ENCODE assay signal across 1 cellular context in the genomic region with DNA sequence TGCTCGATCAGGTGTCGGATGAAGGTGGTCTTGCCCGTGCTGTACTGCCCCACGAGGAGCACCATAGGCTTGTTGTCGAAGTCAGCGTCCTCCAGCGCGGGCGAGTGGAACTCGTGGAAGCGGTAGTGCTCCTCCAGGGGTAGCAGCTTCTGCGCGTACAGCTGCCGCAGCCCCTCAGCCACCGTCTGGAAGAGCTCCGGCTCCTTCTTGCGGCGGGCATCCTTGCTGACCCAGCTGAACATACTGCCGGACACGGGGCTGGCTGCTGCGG.
TF ChIP-seq lines count a peak whose summit lies in the region.

No MANE protein-coding gene starts in this region.

TF ChIP-seq in K562, 482 proteins besides CTCF, POLR2A, EP300 and RAD21 (continued from another document and continues in another):
- TF ChIP-seq, protein P1, sequence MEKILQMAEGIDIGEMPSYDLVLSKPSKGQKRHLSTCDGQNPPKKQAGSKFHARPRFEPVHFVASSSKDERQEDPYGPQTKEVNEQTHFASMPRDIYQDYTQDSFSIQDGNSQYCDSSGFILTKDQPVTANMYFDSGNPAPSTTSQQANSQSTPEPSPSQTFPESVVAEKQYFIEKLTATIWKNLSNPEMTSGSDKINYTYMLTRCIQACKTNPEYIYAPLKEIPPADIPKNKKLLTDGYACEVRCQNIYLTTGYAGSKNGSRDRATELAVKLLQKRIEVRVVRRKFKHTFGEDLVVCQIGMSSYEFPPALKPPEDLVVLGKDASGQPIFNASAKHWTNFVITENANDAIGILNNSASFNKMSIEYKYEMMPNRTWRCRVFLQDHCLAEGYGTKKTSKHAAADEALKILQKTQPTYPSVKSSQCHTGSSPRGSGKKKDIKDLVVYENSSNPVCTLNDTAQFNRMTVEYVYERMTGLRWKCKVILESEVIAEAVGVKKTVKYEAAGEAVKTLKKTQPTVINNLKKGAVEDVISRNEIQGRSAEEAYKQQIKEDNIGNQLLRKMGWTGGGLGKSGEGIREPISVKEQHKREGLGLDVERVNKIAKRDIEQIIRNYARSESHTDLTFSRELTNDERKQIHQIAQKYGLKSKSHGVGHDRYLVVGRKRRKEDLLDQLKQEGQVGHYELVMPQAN (IDR thresholded peaks at IDR 0.05; ENCODE audit: borderline replicate concordance), result peak; percentile 87
- TF ChIP-seq SOX6 (IDR thresholded peaks at IDR 0.05), result 0 out of 2 replicates have a peak, but pooled peaks have one; percentile 9
- TF ChIP-seq CBX3 (IDR thresholded peaks at IDR 0.05; ENCODE audit: borderline replicate concordance in 1 of 2, low read length in 2 of 2), result 0 out of 3 replicates have a peak, but pooled peaks of 1 of the 2 experiments have one; percentile 34
- no peak for TF ChIP-seq RBM15 (IDR thresholded peaks at IDR 0.05; ENCODE audit: insufficient read depth, low read length)
- peak; percentile 56 for TF ChIP-seq CHD1 (IDR thresholded peaks at IDR 0.05; ENCODE audit: low read length)
- TF ChIP-seq, protein P2, sequence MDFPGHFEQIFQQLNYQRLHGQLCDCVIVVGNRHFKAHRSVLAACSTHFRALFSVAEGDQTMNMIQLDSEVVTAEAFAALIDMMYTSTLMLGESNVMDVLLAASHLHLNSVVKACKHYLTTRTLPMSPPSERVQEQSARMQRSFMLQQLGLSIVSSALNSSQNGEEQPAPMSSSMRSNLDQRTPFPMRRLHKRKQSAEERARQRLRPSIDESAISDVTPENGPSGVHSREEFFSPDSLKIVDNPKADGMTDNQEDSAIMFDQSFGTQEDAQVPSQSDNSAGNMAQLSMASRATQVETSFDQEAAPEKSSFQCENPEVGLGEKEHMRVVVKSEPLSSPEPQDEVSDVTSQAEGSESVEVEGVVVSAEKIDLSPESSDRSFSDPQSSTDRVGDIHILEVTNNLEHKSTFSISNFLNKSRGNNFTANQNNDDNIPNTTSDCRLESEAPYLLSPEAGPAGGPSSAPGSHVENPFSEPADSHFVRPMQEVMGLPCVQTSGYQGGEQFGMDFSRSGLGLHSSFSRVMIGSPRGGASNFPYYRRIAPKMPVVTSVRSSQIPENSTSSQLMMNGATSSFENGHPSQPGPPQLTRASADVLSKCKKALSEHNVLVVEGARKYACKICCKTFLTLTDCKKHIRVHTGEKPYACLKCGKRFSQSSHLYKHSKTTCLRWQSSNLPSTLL (IDR thresholded peaks at IDR 0.05), result no peak
- TF ChIP-seq ZNF263 (CRISPR knock-in tag; IDR thresholded peaks at IDR 0.05; ENCODE audit: borderline replicate concordance), result peak; percentile 99
- TF ChIP-seq MAFF (IDR thresholded peaks at IDR 0.05; ENCODE audit: low read length), result no peak
- no peak for TF ChIP-seq KLF10 (CRISPR knock-in tag; IDR thresholded peaks at IDR 0.05)
- no peak for TF ChIP-seq JUND (IDR thresholded peaks at IDR 0.05; ENCODE audit: borderline replicate concordance, low read depth, low read length)
- no peak for TF ChIP-seq JUND (tag; IDR thresholded peaks at IDR 0.05; ENCODE audit: borderline replicate concordance, low read depth, low read length)
- TF ChIP-seq, protein P3, sequence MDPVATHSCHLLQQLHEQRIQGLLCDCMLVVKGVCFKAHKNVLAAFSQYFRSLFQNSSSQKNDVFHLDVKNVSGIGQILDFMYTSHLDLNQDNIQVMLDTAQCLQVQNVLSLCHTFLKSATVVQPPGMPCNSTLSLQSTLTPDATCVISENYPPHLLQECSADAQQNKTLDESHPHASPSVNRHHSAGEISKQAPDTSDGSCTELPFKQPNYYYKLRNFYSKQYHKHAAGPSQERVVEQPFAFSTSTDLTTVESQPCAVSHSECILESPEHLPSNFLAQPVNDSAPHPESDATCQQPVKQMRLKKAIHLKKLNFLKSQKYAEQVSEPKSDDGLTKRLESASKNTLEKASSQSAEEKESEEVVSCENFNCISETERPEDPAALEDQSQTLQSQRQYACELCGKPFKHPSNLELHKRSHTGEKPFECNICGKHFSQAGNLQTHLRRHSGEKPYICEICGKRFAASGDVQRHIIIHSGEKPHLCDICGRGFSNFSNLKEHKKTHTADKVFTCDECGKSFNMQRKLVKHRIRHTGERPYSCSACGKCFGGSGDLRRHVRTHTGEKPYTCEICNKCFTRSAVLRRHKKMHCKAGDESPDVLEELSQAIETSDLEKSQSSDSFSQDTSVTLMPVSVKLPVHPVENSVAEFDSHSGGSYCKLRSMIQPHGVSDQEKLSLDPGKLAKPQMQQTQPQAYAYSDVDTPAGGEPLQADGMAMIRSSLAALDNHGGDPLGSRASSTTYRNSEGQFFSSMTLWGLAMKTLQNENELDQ (CRISPR knock-in tag; IDR thresholded peaks at IDR 0.05; ENCODE audit: borderline replicate concordance), result peak; percentile 83
- no peak for TF ChIP-seq CHD2 (IDR thresholded peaks at IDR 0.05; ENCODE audit: low read depth, low read length)
- TF ChIP-seq LCOR (CRISPR knock-in tag; IDR thresholded peaks at IDR 0.05), result peak; percentile 47; the same call in 1 of the 2 replicates
- TF ChIP-seq TFAM (CRISPR knock-in tag; conservative IDR thresholded peaks at IDR 0.05), result no peak
- TF ChIP-seq ZC3H4 (CRISPR knock-in tag; IDR thresholded peaks at IDR 0.05; ENCODE audit: borderline replicate concordance), result peak; percentile 10; the same call in 1 of the 2 replicates
- TF ChIP-seq, protein P4, sequence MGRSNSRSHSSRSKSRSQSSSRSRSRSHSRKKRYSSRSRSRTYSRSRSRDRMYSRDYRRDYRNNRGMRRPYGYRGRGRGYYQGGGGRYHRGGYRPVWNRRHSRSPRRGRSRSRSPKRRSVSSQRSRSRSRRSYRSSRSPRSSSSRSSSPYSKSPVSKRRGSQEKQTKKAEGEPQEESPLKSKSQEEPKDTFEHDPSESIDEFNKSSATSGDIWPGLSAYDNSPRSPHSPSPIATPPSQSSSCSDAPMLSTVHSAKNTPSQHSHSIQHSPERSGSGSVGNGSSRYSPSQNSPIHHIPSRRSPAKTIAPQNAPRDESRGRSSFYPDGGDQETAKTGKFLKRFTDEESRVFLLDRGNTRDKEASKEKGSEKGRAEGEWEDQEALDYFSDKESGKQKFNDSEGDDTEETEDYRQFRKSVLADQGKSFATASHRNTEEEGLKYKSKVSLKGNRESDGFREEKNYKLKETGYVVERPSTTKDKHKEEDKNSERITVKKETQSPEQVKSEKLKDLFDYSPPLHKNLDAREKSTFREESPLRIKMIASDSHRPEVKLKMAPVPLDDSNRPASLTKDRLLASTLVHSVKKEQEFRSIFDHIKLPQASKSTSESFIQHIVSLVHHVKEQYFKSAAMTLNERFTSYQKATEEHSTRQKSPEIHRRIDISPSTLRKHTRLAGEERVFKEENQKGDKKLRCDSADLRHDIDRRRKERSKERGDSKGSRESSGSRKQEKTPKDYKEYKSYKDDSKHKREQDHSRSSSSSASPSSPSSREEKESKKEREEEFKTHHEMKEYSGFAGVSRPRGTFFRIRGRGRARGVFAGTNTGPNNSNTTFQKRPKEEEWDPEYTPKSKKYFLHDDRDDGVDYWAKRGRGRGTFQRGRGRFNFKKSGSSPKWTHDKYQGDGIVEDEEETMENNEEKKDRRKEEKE (IDR thresholded peaks at IDR 0.05; ENCODE audit: borderline replicate concordance in 1 of 2, control insufficient read depth in 1 of 2, low read depth in 2 of 2, low read length in 1 of 2), result no peak
- TF ChIP-seq NONO (IDR thresholded peaks at IDR 0.05; ENCODE audit: low read depth in 2 of 2, low read length in 1 of 2), result 0 out of 4 replicates have a peak, but pooled peaks of 1 of the 2 experiments have one; percentile 57
- TF ChIP-seq BMI1 (IDR thresholded peaks at IDR 0.05; ENCODE audit: low read length), result no peak
- TF ChIP-seq FOSL1 (tag; conservative IDR thresholded peaks at IDR 0.05), result no peak
- TF ChIP-seq, protein P5, sequence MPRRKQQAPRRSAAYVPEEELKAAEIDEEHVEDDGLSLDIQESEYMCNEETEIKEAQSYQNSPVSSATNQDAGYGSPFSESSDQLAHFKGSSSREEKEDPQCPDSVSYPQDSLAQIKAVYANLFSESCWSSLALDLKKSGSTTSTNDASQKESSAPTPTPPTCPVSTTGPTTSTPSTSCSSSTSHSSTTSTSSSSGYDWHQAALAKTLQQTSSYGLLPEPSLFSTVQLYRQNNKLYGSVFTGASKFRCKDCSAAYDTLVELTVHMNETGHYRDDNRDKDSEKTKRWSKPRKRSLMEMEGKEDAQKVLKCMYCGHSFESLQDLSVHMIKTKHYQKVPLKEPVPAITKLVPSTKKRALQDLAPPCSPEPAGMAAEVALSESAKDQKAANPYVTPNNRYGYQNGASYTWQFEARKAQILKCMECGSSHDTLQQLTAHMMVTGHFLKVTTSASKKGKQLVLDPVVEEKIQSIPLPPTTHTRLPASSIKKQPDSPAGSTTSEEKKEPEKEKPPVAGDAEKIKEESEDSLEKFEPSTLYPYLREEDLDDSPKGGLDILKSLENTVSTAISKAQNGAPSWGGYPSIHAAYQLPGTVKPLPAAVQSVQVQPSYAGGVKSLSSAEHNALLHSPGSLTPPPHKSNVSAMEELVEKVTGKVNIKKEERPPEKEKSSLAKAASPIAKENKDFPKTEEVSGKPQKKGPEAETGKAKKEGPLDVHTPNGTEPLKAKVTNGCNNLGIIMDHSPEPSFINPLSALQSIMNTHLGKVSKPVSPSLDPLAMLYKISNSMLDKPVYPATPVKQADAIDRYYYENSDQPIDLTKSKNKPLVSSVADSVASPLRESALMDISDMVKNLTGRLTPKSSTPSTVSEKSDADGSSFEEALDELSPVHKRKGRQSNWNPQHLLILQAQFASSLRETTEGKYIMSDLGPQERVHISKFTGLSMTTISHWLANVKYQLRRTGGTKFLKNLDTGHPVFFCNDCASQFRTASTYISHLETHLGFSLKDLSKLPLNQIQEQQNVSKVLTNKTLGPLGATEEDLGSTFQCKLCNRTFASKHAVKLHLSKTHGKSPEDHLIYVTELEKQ (CRISPR knock-in tag; IDR thresholded peaks at IDR 0.05), result no peak
- no peak; the same call in 1 of the 2 replicates for TF ChIP-seq HCFC1 (IDR thresholded peaks at IDR 0.05; ENCODE audit: low read depth, low read length)
- TF ChIP-seq, protein P6, sequence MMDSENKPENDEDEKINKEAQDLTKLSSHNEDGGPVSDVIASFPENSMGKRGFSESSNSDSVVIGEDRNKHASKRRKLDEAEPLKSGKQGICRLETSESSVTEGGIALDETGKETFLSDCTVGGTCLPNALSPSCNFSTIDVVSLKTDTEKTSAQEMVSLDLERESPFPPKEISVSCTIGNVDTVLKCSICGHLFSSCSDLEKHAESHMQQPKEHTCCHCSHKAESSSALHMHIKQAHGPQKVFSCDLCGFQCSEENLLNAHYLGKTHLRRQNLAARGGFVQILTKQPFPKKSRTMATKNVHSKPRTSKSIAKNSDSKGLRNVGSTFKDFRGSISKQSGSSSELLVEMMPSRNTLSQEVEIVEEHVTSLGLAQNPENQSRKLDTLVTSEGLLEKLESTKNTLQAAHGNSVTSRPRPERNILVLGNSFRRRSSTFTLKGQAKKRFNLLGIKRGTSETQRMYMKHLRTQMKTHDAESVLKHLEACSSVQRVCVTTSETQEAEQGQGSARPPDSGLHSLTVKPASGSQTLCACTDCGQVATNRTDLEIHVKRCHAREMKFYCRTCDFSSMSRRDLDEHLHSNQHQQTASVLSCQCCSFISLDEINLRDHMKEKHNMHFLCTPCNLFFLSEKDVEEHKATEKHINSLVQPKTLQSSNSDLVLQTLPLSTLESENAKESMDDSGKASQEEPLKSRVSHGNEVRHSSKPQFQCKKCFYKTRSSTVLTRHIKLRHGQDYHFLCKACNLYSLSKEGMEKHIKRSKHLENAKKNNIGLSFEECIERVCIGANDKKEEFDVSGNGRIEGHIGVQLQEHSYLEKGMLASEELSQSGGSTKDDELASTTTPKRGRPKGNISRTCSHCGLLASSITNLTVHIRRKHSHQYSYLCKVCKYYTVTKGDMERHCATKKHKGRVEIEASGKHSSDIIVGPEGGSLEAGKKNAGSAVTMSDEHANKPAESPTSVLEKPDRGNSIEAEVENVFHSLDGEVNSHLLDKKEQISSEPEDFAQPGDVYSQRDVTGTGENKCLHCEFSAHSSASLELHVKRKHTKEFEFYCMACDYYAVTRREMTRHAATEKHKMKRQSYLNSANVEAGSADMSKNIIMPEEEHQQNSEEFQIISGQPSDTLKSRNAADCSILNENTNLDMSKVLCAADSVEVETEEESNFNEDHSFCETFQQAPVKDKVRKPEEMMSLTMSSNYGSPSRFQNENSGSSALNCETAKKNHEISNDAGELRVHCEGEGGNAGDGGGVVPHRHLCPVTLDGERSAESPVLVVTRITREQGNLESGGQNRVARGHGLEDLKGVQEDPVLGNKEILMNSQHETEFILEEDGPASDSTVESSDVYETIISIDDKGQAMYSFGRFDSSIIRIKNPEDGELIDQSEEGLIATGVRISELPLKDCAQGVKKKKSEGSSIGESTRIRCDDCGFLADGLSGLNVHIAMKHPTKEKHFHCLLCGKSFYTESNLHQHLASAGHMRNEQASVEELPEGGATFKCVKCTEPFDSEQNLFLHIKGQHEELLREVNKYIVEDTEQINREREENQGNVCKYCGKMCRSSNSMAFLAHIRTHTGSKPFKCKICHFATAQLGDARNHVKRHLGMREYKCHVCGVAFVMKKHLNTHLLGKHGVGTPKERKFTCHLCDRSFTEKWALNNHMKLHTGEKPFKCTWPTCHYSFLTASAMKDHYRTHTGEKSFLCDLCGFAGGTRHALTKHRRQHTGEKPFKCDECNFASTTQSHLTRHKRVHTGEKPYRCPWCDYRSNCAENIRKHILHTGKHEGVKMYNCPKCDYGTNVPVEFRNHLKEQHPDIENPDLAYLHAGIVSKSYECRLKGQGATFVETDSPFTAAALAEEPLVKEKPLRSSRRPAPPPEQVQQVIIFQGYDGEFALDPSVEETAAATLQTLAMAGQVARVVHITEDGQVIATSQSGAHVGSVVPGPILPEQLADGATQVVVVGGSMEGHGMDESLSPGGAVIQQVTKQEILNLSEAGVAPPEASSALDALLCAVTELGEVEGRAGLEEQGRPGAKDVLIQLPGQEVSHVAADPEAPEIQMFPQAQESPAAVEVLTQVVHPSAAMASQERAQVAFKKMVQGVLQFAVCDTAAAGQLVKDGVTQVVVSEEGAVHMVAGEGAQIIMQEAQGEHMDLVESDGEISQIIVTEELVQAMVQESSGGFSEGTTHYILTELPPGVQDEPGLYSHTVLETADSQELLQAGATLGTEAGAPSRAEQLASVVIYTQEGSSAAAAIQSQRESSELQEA (IDR thresholded peaks at IDR 0.05; ENCODE audit: low read depth), result peak; percentile 75
- TF ChIP-seq NBN (IDR thresholded peaks at IDR 0.05; ENCODE audit: low read depth), result no peak
- TF ChIP-seq, protein P7, sequence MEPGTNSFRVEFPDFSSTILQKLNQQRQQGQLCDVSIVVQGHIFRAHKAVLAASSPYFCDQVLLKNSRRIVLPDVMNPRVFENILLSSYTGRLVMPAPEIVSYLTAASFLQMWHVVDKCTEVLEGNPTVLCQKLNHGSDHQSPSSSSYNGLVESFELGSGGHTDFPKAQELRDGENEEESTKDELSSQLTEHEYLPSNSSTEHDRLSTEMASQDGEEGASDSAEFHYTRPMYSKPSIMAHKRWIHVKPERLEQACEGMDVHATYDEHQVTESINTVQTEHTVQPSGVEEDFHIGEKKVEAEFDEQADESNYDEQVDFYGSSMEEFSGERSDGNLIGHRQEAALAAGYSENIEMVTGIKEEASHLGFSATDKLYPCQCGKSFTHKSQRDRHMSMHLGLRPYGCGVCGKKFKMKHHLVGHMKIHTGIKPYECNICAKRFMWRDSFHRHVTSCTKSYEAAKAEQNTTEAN (CRISPR knock-in tag; IDR thresholded peaks at IDR 0.05), result 0 out of 2 replicates have a peak, but pooled peaks have one; percentile 78
- TF ChIP-seq GTF2F1 (IDR thresholded peaks at IDR 0.05; ENCODE audit: low read depth, low read length), result no peak
- TF ChIP-seq ZNF224 (CRISPR knock-in tag; IDR thresholded peaks at IDR 0.05), result 0 out of 2 replicates have a peak, but pooled peaks have one; percentile 65
- TF ChIP-seq ZNF217 (CRISPR knock-in tag; IDR thresholded peaks at IDR 0.05), result no peak
- TF ChIP-seq NFXL1 (CRISPR knock-in tag; IDR thresholded peaks at IDR 0.05), result no peak
- no peak for TF ChIP-seq ZNF23 (CRISPR knock-in tag; IDR thresholded peaks at IDR 0.05)
